In genomic region chr2:32825291-32825712, GRCh38 we compare ENCODE assay signal across 13 cellular contexts.
DNase-seq lines count a peak whose midpoint lies in the region; ATAC-seq, FAIRE-seq and TF ChIP-seq lines count a peak whose summit lies in the region.
"Had no signal": no experiment of that assay in that cellular context is flagged by ENCODE, and none has a peak within 500 bp of the region (broad histone marks: within the 10 kb centered on the region; RNA-seq: fewer than 3 reads in every experiment).

No MANE protein-coding gene starts in this region.

- no peaks in the 10 kb centered on the region for H3K27me3 Mint-ChIP-seq in GM23338 (ENCODE audit: insufficient read depth, low read depth, poor library complexity)

- H3K4me3 Mint-ChIP-seq in GM23338 = no peak overlapping the region

- H3K4me1 Mint-ChIP-seq in GM23338 = peaks cover 8% of the 10 kb centered on the region

- H3K4me2 ChIP-seq in HepG2 (ENCODE audit: low read depth, low read length) (no peak overlapping the region), GM23338 (no peak overlapping the region)
- H3K4me2 ChIP-seq: BLaER1 had no signal

- H3K36me3 Mint-ChIP-seq in GM23338 (ENCODE audit: low read depth) = no peaks in the 10 kb centered on the region; the same call in 2 of the 3 replicates

- ATAC-seq in HepG2 = no peak
- no peak for ATAC-seq in GM23338
- ATAC-seq in esophagus mucosa = no peak
- ATAC-seq: stimulated activated naive CD8-positive, alpha-beta T cell treated with anti-CD3 and anti-CD28 coated beads, Interleukin-15, Interleukin-2, amounts not matched to agents 100 U/mL and 50 U/mL, for 24 hours had no signal

- H3K9me3 ChIP-seq in HepG2 (ENCODE audit: low read length) = no peaks in the 10 kb centered on the region
- H3K9me3 ChIP-seq: HAP-1 had no signal

- H3K27ac Mint-ChIP-seq in GM23338 = no peak overlapping the region

- peak; percentile 13 for DNase-seq in A172 (ENCODE audit: low spot score)
- peak; percentile 45 for DNase-seq in NCI-H1105 treated with DMSO at 0.1 percent for 48 hours (lab: John Stamatoyannopoulos, UW)
- peak in 4 of 10 donors; percentile 28 to 65 (median 50) for DNase-seq in dorsolateral prefrontal cortex
- DNase-seq in HepG2 (ENCODE audit: low spot score) = no peak
- DNase-seq in NCI-H524 treated with DMSO at 0.1 percent for 48 hours (lab: John Stamatoyannopoulos, UW) = no peak
- DNase-seq in GM23338 (ENCODE audit: low spot score) = no peak
- DNase-seq in effector CD8-positive, alpha-beta T cell (lab: John Stamatoyannopoulos, UW) = no peak
- DNase-seq: sigmoid colon; stimulated activated naive CD8-positive, alpha-beta T cell treated with anti-CD3 and anti-CD28 coated beads, Interleukin-15, Interleukin-2, amounts not matched to agents 100 U/mL and 50 U/mL, for 24 hours had no signal

- POLR2A ChIA-PET in HepG2 (lab: Yijun Ruan, JAX) = no interaction called here

- TF ChIP-seq CTCF in dorsolateral prefrontal cortex (IDR thresholded peaks at IDR 0.05 in 54 of 56, conservative IDR thresholded peaks at IDR 0.05 in 2 of 56; ENCODE audit: low read depth in 1 of 56, partially characterized antibody in 56 of 56) = peak in 1 of 56 donors; percentile 15
- TF ChIP-seq CTCF in HepG2 (CRISPR knock-in tag; IDR thresholded peaks at IDR 0.05) = no peak
- no peak for TF ChIP-seq CTCF in GM23338 (conservative IDR thresholded peaks at IDR 0.05; ENCODE audit: low read depth in 2 of 2)

- no peak for TF ChIP-seq EP300 in HepG2 (IDR thresholded peaks at IDR 0.05; ENCODE audit: low read depth in 2 of 2, low read length in 2 of 2)
- no peak for TF ChIP-seq EP300 in HepG2 (CRISPR knock-in tag; IDR thresholded peaks at IDR 0.05; ENCODE audit: borderline replicate concordance)

- no peaks in the 10 kb centered on the region for H3F3A ChIP-seq in GM23338 (replicated peaks; ENCODE audit: low read depth)

- H3K4me3 ChIP-seq in dorsolateral prefrontal cortex (peak overlapping the region in 49 of 59 donors; percentile 9 to 65 (median 34)), HepG2 (replicated peaks in 1 of 3; ENCODE audit: insufficient read depth in 1 of 3, low read depth in 2 of 3, low read length in 3 of 3) (no peak overlapping the region), GM23338 (no peak overlapping the region)
- H3K4me3 ChIP-seq: ascending aorta, BLaER1, HAP-1, sigmoid colon had no signal

- FAIRE-seq in HepG2 (lab: Jason Lieb, UNC) = no peak

- no TSS peak for BruUV-seq in HepG2 (replicated peaks; lab: Mats Ljungman, UMichigan)

- H3K27me3 ChIP-seq in dorsolateral prefrontal cortex = no peaks in the 10 kb centered on the region
- no peaks in the 10 kb centered on the region for H3K27me3 ChIP-seq in HepG2 (ENCODE audit: control insufficient read depth in 1 of 2, insufficient read depth in 2 of 2, low read length in 2 of 2)
- H3K27me3 ChIP-seq in GM23338 (ENCODE audit: insufficient read depth) = no peaks in the 10 kb centered on the region
- H3K27me3 ChIP-seq: ascending aorta, sigmoid colon had no signal

- H4K20me1 ChIP-seq in HepG2 (ENCODE audit: insufficient read depth, low read length) (no peaks in the 10 kb centered on the region), GM23338 (replicated peaks; ENCODE audit: insufficient read depth) (no peaks in the 10 kb centered on the region)
- H4K20me1 ChIP-seq: BLaER1 had no signal

- H3K9ac ChIP-seq in HepG2 (ENCODE audit: insufficient read depth, low read depth, low read length) = no peak overlapping the region
- H3K9ac ChIP-seq: BLaER1 had no signal

- CTCF ChIA-PET in HepG2 (lab: Yijun Ruan, JAX; ENCODE audit: low intra/inter-chr PET ratio, low total read pairs) = no interaction called here

- no peaks in the 10 kb centered on the region; a peak in 1 of 5 replicates for H3K36me3 ChIP-seq in HepG2 (replicated peaks in 1 of 2; ENCODE audit: control insufficient read depth in 1 of 2, insufficient read depth in 2 of 2, low read length in 2 of 2)
- H3K36me3 ChIP-seq in GM23338 (ENCODE audit: insufficient read depth) = no peaks in the 10 kb centered on the region
- H3K36me3 ChIP-seq: BLaER1, sigmoid colon had no signal

- intact Hi-C loops in dorsolateral prefrontal cortex (cut with DNase I) = loop anchor here (5.0 to 10.0 kb wide), 3 partner anchors 51 to 122 kb away; partner anchors contain the start of gene LTBP1 (in 1 of the 2)
- intact Hi-C loops in HepG2 (cut with micrococcal nuclease; ENCODE audit: unreplicated experiment) = no loop called here

- in situ Hi-C loops in HepG2 (cut with HindIII; ENCODE audit: extremely low pct_ligation_motif_present, low pct_unique_long_range_greater_than_20kb) = no loop called here

- TF ChIP-seq POLR2A in HepG2 (IDR thresholded peaks at IDR 0.05; ENCODE audit: insufficient read depth in 1 of 2, low read depth in 2 of 2, low read length in 2 of 2) = no peak

- no peaks in the 10 kb centered on the region for H3K9me2 ChIP-seq in GM23338 (ENCODE audit: insufficient read depth)

- 86% methylated on average over 6 of the region's 6 CpGs for WGBS in HepG2 (ENCODE audit: low lambda C conversion rate)

- H3K27ac ChIP-seq in dorsolateral prefrontal cortex = peak overlapping the region in 57 of 59 donors; percentile 3 to 92 (median 79)
- H3K27ac ChIP-seq in HepG2 (ENCODE audit: extremely low read length, insufficient read depth, low read length) = no peak overlapping the region
- H3K27ac ChIP-seq in GM23338 (ENCODE audit: low read depth) = no peak overlapping the region
- H3K27ac ChIP-seq: ascending aorta, BLaER1, sigmoid colon had no signal

- H3K4me1 ChIP-seq in HepG2 (ENCODE audit: insufficient read depth, low read length) (no peaks in the 10 kb centered on the region), GM23338 (ENCODE audit: insufficient read depth) (no peaks in the 10 kb centered on the region)
- H3K4me1 ChIP-seq: BLaER1 had no signal

- no peak for TF ChIP-seq RAD21 in HepG2 (CRISPR knock-in tag; IDR thresholded peaks at IDR 0.05)

- H2AFZ ChIP-seq in HepG2 (ENCODE audit: low read length) = no peak overlapping the region
- H2AFZ ChIP-seq in GM23338 = no peak overlapping the region

- H3K9me3 Mint-ChIP-seq in GM23338 = no peaks in the 10 kb centered on the region

- H3K79me2 ChIP-seq in HepG2 (ENCODE audit: insufficient read depth, low read length) (no peaks in the 10 kb centered on the region), GM23338 (replicated peaks; ENCODE audit: insufficient read depth) (no peaks in the 10 kb centered on the region)

TF ChIP-seq in HepG2, 621 proteins besides CTCF, POLR2A, EP300 and RAD21:
- TF ChIP-seq ZNF281 (CRISPR knock-in tag; IDR thresholded peaks at IDR 0.05; ENCODE audit: borderline replicate concordance) = no peak
- peak; percentile 84 for TF ChIP-seq LCORL (IDR thresholded peaks at IDR 0.05)
- TF ChIP-seq LCORL (CRISPR knock-in tag; IDR thresholded peaks at IDR 0.05) = no peak
- TF ChIP-seq HDAC2 (CRISPR knock-in tag; IDR thresholded peaks at IDR 0.05) = no peak
- no peak for TF ChIP-seq FOXA1 (IDR thresholded peaks at IDR 0.05)
- TF ChIP-seq FOXA1 (CRISPR knock-in tag; IDR thresholded peaks at IDR 0.05) = no peak

TF ChIP-seq in GM23338, 12 proteins besides CTCF, POLR2A, EP300 and RAD21 (continues in another document):
- TF ChIP-seq NANOG (IDR thresholded peaks at IDR 0.05; ENCODE audit: borderline replicate concordance) = no peak
- no peak for TF ChIP-seq EZH2 (IDR thresholded peaks at IDR 0.05; ENCODE audit: low read depth, unreplicated experiment)
- no peak for TF ChIP-seq ETS1 (IDR thresholded peaks at IDR 0.05)
- no peak for TF ChIP-seq ZNF331 (CRISPR knock-in tag; IDR thresholded peaks at IDR 0.05; ENCODE audit: low read depth)

Comparison
In these comparisons a context has a peak if more than half of its experiments do, and no peak if none do; other contexts are left out.
1. DNase-seq: peak in A172 (single experiment) and NCI-H1105 treated with DMSO at 0.1 percent for 48 hours (single experiment); none in HepG2 (single experiment), NCI-H524 treated with DMSO at 0.1 percent for 48 hours (single experiment), GM23338 (single experiment) and effector CD8-positive, alpha-beta T cell (single experiment).
2. H3K27ac ChIP-seq: peak in dorsolateral prefrontal cortex (57 of 59); none in HepG2 (single experiment) and GM23338 (single experiment).
3. H3K4me3 ChIP-seq: peak in dorsolateral prefrontal cortex (49 of 59); none in HepG2 (0 of 3) and GM23338 (single experiment).